In genomic region chr2:239485622-239486021, GRCh38 we compare ENCODE assay signal across 28 cellular contexts.
"Had no signal": no experiment of that assay in that cellular context is flagged by ENCODE, and none has a peak within 500 bp of the region (broad histone marks: within the 10 kb centered on the region; RNA-seq: fewer than 3 reads in every experiment).

No MANE protein-coding gene starts in this region.

- DNase-seq: stimulated activated CD4-positive, alpha-beta T cell treated with anti-CD3 and anti-CD28 coated beads, Interleukin-2, amount 100 ng/mL, for 48 hours; stimulated activated CD4-positive, alpha-beta T cell treated with anti-CD3 and anti-CD28 coated beads, Interleukin-4, amount 100 ng/mL, for 1 hour; stimulated activated CD4-positive, alpha-beta T cell treated with anti-CD3 and anti-CD28 coated beads, Interleukin-4, amount 100 ng/mL, for 24 hours; stimulated activated CD4-positive, alpha-beta T cell treated with anti-CD3 and anti-CD28 coated beads, Interleukin-4, amount 100 ng/mL, for 4 hours; stimulated activated CD8-positive, alpha-beta memory T cell treated with anti-CD3 and anti-CD28 coated beads, Interleukin-4, amount 100 ng/mL, for 48 hours; stimulated activated naive B cell treated with anti-CD40 and anti-IgM and Interleukin-4, amounts not matched to agents 10 μg/mL and 1 μg/mL and 100 μg/mL, for 72 hours; stimulated activated naive CD4-positive, alpha-beta T cell; stimulated activated naive CD4-positive, alpha-beta T cell treated with Interleukin-2 at 50 U/mL for 16 hours; stimulated activated naive CD8-positive, alpha-beta T cell treated with anti-CD3 and anti-CD28 coated beads, Interleukin-15, amount 100 ng/mL, for 72 hours; stimulated activated naive CD8-positive, alpha-beta T cell treated with anti-CD3 and anti-CD28 coated beads, Interleukin-15, Interleukin-2, amounts not matched to agents 100 U/mL and 50 U/mL, for 24 hours; stomach; substantia nigra; testis; thyroid gland; tibial artery; transverse colon; trophoblast cell; upper lobe of left lung; uterus had no signal

- H3K4me1 ChIP-seq: stomach, suprapubic skin, testis, tibial artery, transverse colon, upper lobe of left lung, uterus, vagina had no signal

- H3K4me3 ChIP-seq: stomach, suprapubic skin, testis, thoracic aorta, thyroid gland, tibial artery, tibial nerve, transverse colon, upper lobe of left lung, uterus, vagina had no signal

- H3K4me1 Mint-ChIP-seq: stimulated activated memory B cell treated with anti-CD40 and anti-IgM and Interleukin-4, amounts not matched to agents 10 μg/mL and 1 μg/mL and 100 μg/mL, for 72 hours; stimulated activated naive B cell treated with anti-CD40 and anti-IgM and Interleukin-4, amounts not matched to agents 10 μg/mL and 1 μg/mL and 100 μg/mL, for 72 hours; stimulated activated naive CD8-positive, alpha-beta T cell treated with anti-CD3 and anti-CD28 coated beads, Interleukin-15, amount 100 ng/mL, for 72 hours had no signal

- H3K36me3 Mint-ChIP-seq: stimulated activated memory B cell treated with anti-CD40 and anti-IgM and Interleukin-4, amounts not matched to agents 10 μg/mL and 1 μg/mL and 100 μg/mL, for 72 hours; stimulated activated naive B cell treated with anti-CD40 and anti-IgM and Interleukin-4, amounts not matched to agents 10 μg/mL and 1 μg/mL and 100 μg/mL, for 72 hours; type B pancreatic cell had no signal

- H3K4me3 Mint-ChIP-seq: stimulated activated effector memory CD8-positive, alpha-beta T cell treated with anti-CD3 and anti-CD28 coated beads, Interleukin-12 subunit alpha, Interleukin-12 subunit beta, amount 100 ng/mL, for 72 hours; stimulated activated memory B cell treated with anti-CD40 and anti-IgM and Interleukin-4, amounts not matched to agents 10 μg/mL and 1 μg/mL and 100 μg/mL, for 72 hours; stimulated activated naive B cell treated with anti-CD40 and anti-IgM and Interleukin-4, amounts not matched to agents 10 μg/mL and 1 μg/mL and 100 μg/mL, for 72 hours; stimulated activated naive CD8-positive, alpha-beta T cell treated with anti-CD3 and anti-CD28 coated beads, Interleukin-15, amount 100 ng/mL, for 72 hours; stimulated activated naive CD8-positive, alpha-beta T cell treated with anti-CD3 and anti-CD28 coated beads, Interleukin-15, Interleukin-2, amounts not matched to agents 100 ng/mL and 50 ng/mL, for 24 hours; type B pancreatic cell had no signal

- H3K36me3 ChIP-seq: stomach, suprapubic skin, thoracic aorta, thyroid gland, tibial artery, tibial nerve, transverse colon, upper lobe of left lung, uterus, vagina had no signal

- H3K27ac Mint-ChIP-seq: stimulated activated effector memory CD8-positive, alpha-beta T cell treated with anti-CD3 and anti-CD28 coated beads, Interleukin-12 subunit alpha, Interleukin-12 subunit beta, amount 100 ng/mL, for 72 hours; stimulated activated memory B cell treated with anti-CD40 and anti-IgM and Interleukin-4, amounts not matched to agents 10 μg/mL and 1 μg/mL and 100 μg/mL, for 72 hours; stimulated activated naive B cell treated with anti-CD40 and anti-IgM and Interleukin-4, amounts not matched to agents 10 μg/mL and 1 μg/mL and 100 μg/mL, for 72 hours; stimulated activated naive CD8-positive, alpha-beta T cell treated with anti-CD3 and anti-CD28 coated beads, Interleukin-15, amount 100 ng/mL, for 72 hours; stimulated activated naive CD8-positive, alpha-beta T cell treated with anti-CD3 and anti-CD28 coated beads, Interleukin-15, Interleukin-2, amounts not matched to agents 100 ng/mL and 50 ng/mL, for 24 hours; type B pancreatic cell had no signal

- ATAC-seq: stimulated activated effector memory CD8-positive, alpha-beta T cell treated with anti-CD3 and anti-CD28 coated beads, Interleukin-12 subunit alpha, Interleukin-12 subunit beta, amount 100 ng/mL, for 72 hours; stimulated activated memory B cell treated with anti-CD40 and anti-IgM and Interleukin-4, amounts not matched to agents 10 μg/mL and 1 μg/mL and 100 μg/mL, for 72 hours; stimulated activated naive B cell treated with anti-CD40 and anti-IgM and Interleukin-4, amounts not matched to agents 10 μg/mL and 1 μg/mL and 100 μg/mL, for 72 hours; stimulated activated naive CD8-positive, alpha-beta T cell treated with anti-CD3 and anti-CD28 coated beads, Interleukin-15, amount 100 ng/mL, for 72 hours; stimulated activated naive CD8-positive, alpha-beta T cell treated with anti-CD3 and anti-CD28 coated beads, Interleukin-15, Interleukin-2, amounts not matched to agents 100 U/mL and 50 U/mL, for 24 hours had no signal

- FAIRE-seq: urothelium cell line had no signal

- H3K27ac ChIP-seq: stomach, suprapubic skin, testis, thoracic aorta, thyroid gland, tibial artery, tibial nerve, transverse colon, upper lobe of left lung, uterus, vagina had no signal

- H3K27me3 ChIP-seq: testis, thyroid gland, tibial nerve, transverse colon, upper lobe of left lung, uterus, vagina had no signal

- H3K9me3 Mint-ChIP-seq: stimulated activated effector memory CD8-positive, alpha-beta T cell treated with anti-CD3 and anti-CD28 coated beads, Interleukin-12 subunit alpha, Interleukin-12 subunit beta, amount 100 ng/mL, for 72 hours; stimulated activated memory B cell treated with anti-CD40 and anti-IgM and Interleukin-4, amounts not matched to agents 10 μg/mL and 1 μg/mL and 100 μg/mL, for 72 hours; stimulated activated naive B cell treated with anti-CD40 and anti-IgM and Interleukin-4, amounts not matched to agents 10 μg/mL and 1 μg/mL and 100 μg/mL, for 72 hours; stimulated activated naive CD8-positive, alpha-beta T cell treated with anti-CD3 and anti-CD28 coated beads, Interleukin-15, amount 100 ng/mL, for 72 hours; stimulated activated naive CD8-positive, alpha-beta T cell treated with anti-CD3 and anti-CD28 coated beads, Interleukin-15, Interleukin-2, amounts not matched to agents 100 ng/mL and 50 ng/mL, for 24 hours; type B pancreatic cell had no signal

- H3K9me3 ChIP-seq: stomach, suprapubic skin, testis, thoracic aorta, thyroid gland, tibial artery, tibial nerve, transverse colon, upper lobe of left lung, uterus, vagina had no signal

- H3K27me3 Mint-ChIP-seq: stimulated activated naive CD8-positive, alpha-beta T cell treated with anti-CD3 and anti-CD28 coated beads, Interleukin-15, amount 100 ng/mL, for 72 hours; stimulated activated naive CD8-positive, alpha-beta T cell treated with anti-CD3 and anti-CD28 coated beads, Interleukin-15, Interleukin-2, amounts not matched to agents 100 ng/mL and 50 ng/mL, for 24 hours had no signal
